ENCODE assay signal across 2 cellular contexts in the genomic region with DNA sequence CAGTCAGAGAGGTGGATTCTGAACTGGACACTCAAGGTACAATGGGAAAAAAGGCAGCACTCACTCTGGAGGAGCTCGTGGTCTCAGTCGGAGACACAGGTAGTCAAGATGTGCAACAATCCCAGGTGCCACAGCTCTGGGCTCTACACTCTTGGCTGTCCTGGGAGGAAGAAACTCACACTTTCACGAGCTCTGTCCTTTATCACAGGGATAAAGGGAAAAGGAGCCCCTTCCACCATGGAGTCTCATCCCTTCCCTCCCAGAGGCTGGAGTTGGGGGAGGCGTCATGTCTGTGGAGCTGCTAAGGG.
"Had no signal": no experiment of that assay in that cellular context is flagged by ENCODE, and none has a peak within 500 bp of the region (broad histone marks: within the 10 kb centered on the region; RNA-seq: fewer than 3 reads in every experiment).

No MANE protein-coding gene starts in this region.

- H3K36me3 ChIP-seq: HAP-1 had no signal

- H3K4me3 ChIP-seq: HAP-1, K562 had no signal

- H3K9me3 ChIP-seq: HAP-1 had no signal
